ENCODE assay signal across 23 cellular contexts in genomic region chr10:67571503-67571902, GRCh38.
A peak's percentile ranks its signal among the peaks of the same experiment; 100 is the strongest.
DNase-seq lines count a peak whose midpoint lies in the region; ATAC-seq and TF ChIP-seq lines count a peak whose summit lies in the region.
"Had no signal": no experiment of that assay in that cellular context is flagged by ENCODE, and none has a peak within 500 bp of the region (broad histone marks: within the 10 kb centered on the region; RNA-seq: fewer than 3 reads in every experiment).

No MANE protein-coding gene starts in this region.

- H3K4me2 ChIP-seq in neural progenitor cell: no peak overlapping the region
- H3K4me2 ChIP-seq: BLaER1 had no signal

- peak overlapping the region; percentile 55 for H3K27ac Mint-ChIP-seq in neural progenitor cell
- H3K27ac Mint-ChIP-seq: CD14-positive monocyte; CD4-positive, CD25-positive, alpha-beta regulatory T cell; CD8-positive, alpha-beta memory T cell had no signal

- no peak for DNase-seq in left lung
- no peak for DNase-seq in neural progenitor cell (ENCODE audit: low spot score)
- no peak for DNase-seq in OCI-M2 (lab: John Stamatoyannopoulos, UW; ENCODE audit: unreplicated experiment)
- DNase-seq: 8988T; ACHN; BE2C; C1 segment of cervical spinal cord; CD4-positive, alpha-beta memory T cell; CD4-positive, CD25-positive, alpha-beta regulatory T cell; CD8-positive, alpha-beta memory T cell; COR-L47; DMS 273 treated with DMSO at 0.1 percent for 48 hours; DMS153; DMS53; DMS79; DND-41; EL; GDM1 had no signal

- H4K20me1 ChIP-seq in neural progenitor cell (ENCODE audit: low read depth): no peaks in the 10 kb centered on the region
- H4K20me1 ChIP-seq: BLaER1 had no signal

- H3K4me1 ChIP-seq in left lung (no peaks in the 10 kb centered on the region), neural progenitor cell (no peaks in the 10 kb centered on the region)
- H3K4me1 ChIP-seq: BE2C, BLaER1 had no signal

- intact Hi-C loops in left lung (cut with DNase I): no loop called here

- no peaks in the 10 kb centered on the region for H3K27me3 Mint-ChIP-seq in neural progenitor cell (ENCODE audit: insufficient read depth, low read depth)
- H3K27me3 Mint-ChIP-seq: CD4-positive, alpha-beta memory T cell; CD4-positive, CD25-positive, alpha-beta regulatory T cell; CD8-positive, alpha-beta memory T cell had no signal

- H3K27ac ChIP-seq in left lung (no peak overlapping the region), neural progenitor cell (no peak overlapping the region)
- H3K27ac ChIP-seq: BLaER1 had no signal

- H3K36me3 Mint-ChIP-seq in neural progenitor cell: no peaks in the 10 kb centered on the region
- H3K36me3 Mint-ChIP-seq: CD14-positive monocyte; CD4-positive, alpha-beta memory T cell; CD4-positive, CD25-positive, alpha-beta regulatory T cell; CD8-positive, alpha-beta memory T cell had no signal

- H3K9me3 ChIP-seq in left lung (no peaks in the 10 kb centered on the region), neural progenitor cell (ENCODE audit: low read depth) (no peaks in the 10 kb centered on the region)
- H3K9me3 ChIP-seq: BE2C, BLaER1 had no signal

- no peak overlapping the region for H2AFZ ChIP-seq in neural progenitor cell (replicated peaks)

- no peak overlapping the region for H3K4me3 Mint-ChIP-seq in neural progenitor cell
- H3K4me3 Mint-ChIP-seq: CD14-positive monocyte; CD4-positive, alpha-beta memory T cell; CD4-positive, CD25-positive, alpha-beta regulatory T cell; CD8-positive, alpha-beta memory T cell had no signal

- TF ChIP-seq CTCF in left lung (IDR thresholded peaks at IDR 0.05) (no peak), neural progenitor cell (IDR thresholded peaks at IDR 0.05) (no peak)

- H3K9ac ChIP-seq in neural progenitor cell: no peak overlapping the region
- H3K9ac ChIP-seq: BLaER1 had no signal

- peak; percentile 81 for ATAC-seq in left lung
- ATAC-seq in HG02840 (IDR thresholded peaks at IDR 0.05; ENCODE audit: low FRiP score, unreplicated experiment): no peak
- no peak for ATAC-seq in GM18502 (IDR thresholded peaks at IDR 0.05; ENCODE audit: poor library complexity, unreplicated experiment)
- ATAC-seq: GM12878 had no signal

- no peak overlapping the region for H3K4me3 ChIP-seq in left lung
- no peak overlapping the region for H3K4me3 ChIP-seq in neural progenitor cell
- H3K4me3 ChIP-seq: BLaER1, GM12878 had no signal

- H3F3A ChIP-seq in neural progenitor cell (ENCODE audit: low read depth): no peaks in the 10 kb centered on the region

- H3K79me2 ChIP-seq in neural progenitor cell (ENCODE audit: low read depth): no peaks in the 10 kb centered on the region

- no peaks in the 10 kb centered on the region for H3K27me3 ChIP-seq in left lung
- no peaks in the 10 kb centered on the region for H3K27me3 ChIP-seq in neural progenitor cell
- H3K27me3 ChIP-seq: BE2C, BLaER1 had no signal

- H3K9me3 Mint-ChIP-seq in neural progenitor cell: no peaks in the 10 kb centered on the region
- H3K9me3 Mint-ChIP-seq: CD4-positive, alpha-beta memory T cell; CD4-positive, CD25-positive, alpha-beta regulatory T cell; CD8-positive, alpha-beta memory T cell had no signal

- H3K36me3 ChIP-seq in left lung (no peaks in the 10 kb centered on the region), neural progenitor cell (no peaks in the 10 kb centered on the region)
- H3K36me3 ChIP-seq: BE2C, BLaER1 had no signal

- peaks cover 3% of the 10 kb centered on the region for H3K4me1 Mint-ChIP-seq in neural progenitor cell
- H3K4me1 Mint-ChIP-seq: CD14-positive monocyte; CD4-positive, alpha-beta memory T cell; CD4-positive, CD25-positive, alpha-beta regulatory T cell; CD8-positive, alpha-beta memory T cell had no signal
